ENCODE assay signal across 8 cellular contexts in the genomic region with DNA sequence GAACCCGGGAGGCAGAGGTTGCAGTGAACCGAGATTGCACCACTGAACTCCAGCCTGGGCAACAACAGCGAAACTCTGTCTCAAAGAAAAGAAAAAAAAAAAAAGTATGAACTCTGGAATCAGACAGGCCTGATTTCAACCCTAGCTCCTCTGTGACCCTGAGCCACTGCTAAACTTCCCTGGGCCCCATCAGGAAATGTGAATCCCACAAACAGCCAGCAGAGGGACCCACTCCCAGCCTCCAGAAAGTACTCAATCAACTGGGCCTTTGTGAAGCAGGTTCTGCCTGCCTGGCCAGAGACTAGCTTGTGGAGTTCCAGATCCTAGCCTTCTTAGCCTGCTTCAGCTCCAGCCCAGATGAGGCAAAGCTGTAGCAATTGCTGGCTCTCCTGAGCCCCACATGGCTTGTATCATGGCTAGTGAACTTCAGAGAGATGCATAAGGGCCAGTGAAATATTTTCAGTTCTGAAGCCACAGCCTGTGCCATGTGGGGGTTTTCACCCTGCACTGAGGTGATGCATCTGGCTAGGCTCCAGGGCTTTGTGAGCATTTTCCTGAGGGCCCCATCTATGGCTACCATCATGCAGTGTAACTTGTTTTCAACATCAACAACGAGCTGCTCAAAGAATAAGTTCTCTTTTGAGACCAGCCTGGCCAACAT. TPM values are rescaled to one million over a fixed set of nuclear protein-coding genes. Genes with fewer than 3 reads are reported as not detected.
DNase-seq lines count a peak whose midpoint lies in the region; ATAC-seq and TF ChIP-seq lines count a peak whose summit lies in the region.

No MANE protein-coding gene starts in this region.

- no peaks in the 10 kb centered on the region for H3K9me3 Mint-ChIP-seq in activated B cell treated with CpG ODN at 0.5 μM for 24 hours

- no peak overlapping the region for H3K4me3 Mint-ChIP-seq in activated B cell treated with CpG ODN at 0.5 μM for 24 hours

- H3K9me3 ChIP-seq in A673 (ENCODE audit: low read depth, low read length, poor library complexity, severe bottlenecking) (no peaks in the 10 kb centered on the region), lung (ENCODE audit: control insufficient read depth in 2 of 2, insufficient read depth in 1 of 2, low read length in 1 of 2) (peaks cover 0 to 2% of the 10 kb centered on the region in 2 donors)

- no peak overlapping the region for H3K27ac Mint-ChIP-seq in activated B cell treated with CpG ODN at 0.5 μM for 24 hours

- POLR2A ChIA-PET in A673 (lab: Charles Lee; ENCODE audit: low non-redundant PET): no interaction called here
- POLR2A ChIA-PET in activated B cell treated with CpG ODN at 0.5 μM for 24 hours (lab: Charles Lee): interaction anchor here (1.6 kb wide), 1 partner anchor 28 kb away, joined by 16 read pairs; a partner anchor contains a TSS

- H3K36me3 ChIP-seq in A673 (ENCODE audit: insufficient read depth, low read length, poor library complexity, severe bottlenecking) (no peaks in the 10 kb centered on the region), lung (ENCODE audit: control insufficient read depth in 2 of 2, insufficient read depth in 2 of 2, low read length in 2 of 2) (no peaks in the 10 kb centered on the region)

- peak; percentile 69 for TF ChIP-seq CTCF in A673 (conservative IDR thresholded peaks at IDR 0.05; ENCODE audit: low read depth, low read length)
- TF ChIP-seq CTCF in GM13976 (IDR thresholded peaks at IDR 0.05; ENCODE audit: borderline replicate concordance, control extremely low read depth, extremely low read depth, insufficient read depth, missing control alignments): peak; percentile 54
- no peak for TF ChIP-seq CTCF in activated B cell treated with CpG ODN at 0.5 μM for 24 hours (IDR thresholded peaks at IDR 0.05)
- peak; percentile 43 for TF ChIP-seq CTCF in lung (IDR thresholded peaks at IDR 0.05; ENCODE audit: control extremely low read depth, extremely low read depth)

- peak; percentile 64 for DNase-seq in A673 (ENCODE audit: low spot score)
- peak; percentile 32 for DNase-seq in GM13976 (ENCODE audit: low spot score)
- peak; percentile 36 for DNase-seq in NCI-H146 treated with DMSO at 0.1 percent for 48 hours (lab: John Stamatoyannopoulos, UW; ENCODE audit: unreplicated experiment)
- DNase-seq in activated B cell treated with CpG ODN at 0.5 μM for 24 hours: no peak
- peak; percentile 74 for DNase-seq in dermis blood vessel endothelial cell
- no peak for DNase-seq in lung (ENCODE audit: low spot score)
- DNase-seq in superior temporal gyrus (ENCODE audit: extremely low spot score): peak; percentile 64

- ATAC-seq in HG02840 (IDR thresholded peaks at IDR 0.05; ENCODE audit: low FRiP score, unreplicated experiment) (peak; percentile 70), activated B cell treated with CpG ODN at 0.5 μM for 24 hours (ENCODE audit: low read depth) (peak; percentile 95), lung (ENCODE audit: insufficient read depth, low FRiP score) (no peak)

- intact Hi-C loops in A673 (cut with micrococcal nuclease; ENCODE audit: unreplicated experiment): no loop called here
- intact Hi-C loops in activated B cell treated with CpG ODN at 0.5 μM for 24 hours (cut with micrococcal nuclease): loop anchor here (1.0 to 5.0 kb wide), 4 partner anchors 8 to 313 kb away; a partner anchor contains a TSS

- H3K27me3 ChIP-seq in A673 (replicated peaks; ENCODE audit: insufficient read depth, low read depth, low read length, poor library complexity) (no peaks in the 10 kb centered on the region), lung (ENCODE audit: control insufficient read depth, insufficient read depth) (peaks cover 3% of the 10 kb centered on the region)

- H3K4me1 Mint-ChIP-seq in activated B cell treated with CpG ODN at 0.5 μM for 24 hours: peaks cover 3% of the 10 kb centered on the region

- CTCF ChIA-PET in A673 (lab: Charles Lee) (no interaction called here), activated B cell treated with CpG ODN at 0.5 μM for 24 hours (lab: Charles Lee) (interaction anchor here (1.2 to 2.0 kb wide), 2 partner anchors 10 to 28 kb away, joined by 4 to 8 read pairs; a partner anchor contains a TSS)

- H3K27me3 Mint-ChIP-seq in activated B cell treated with CpG ODN at 0.5 μM for 24 hours: no peaks in the 10 kb centered on the region

- BruUV-seq in A673 (replicated peaks; lab: Mats Ljungman, UMichigan): no TSS peak

- H3K4me3 ChIP-seq in A673 (ENCODE audit: low read depth, low read length, poor library complexity, severe bottlenecking) (no peak overlapping the region), lung (no peak overlapping the region)

- WGBS in lung, 2 donors: 59 to 71% methylated on average over 3 to 4 of the region's 4 CpGs

- in situ Hi-C loops in GM13976 (cut with MboI; ENCODE audit: low sequenced_read_pairs, unreplicated experiment): loop anchor here (25.0 kb wide), 1 partner anchor 125 kb away; a partner anchor contains a TSS

- H3K27ac ChIP-seq in A673 (ENCODE audit: low read depth, low read length, poor library complexity, severe bottlenecking) (no peak overlapping the region), lung (ENCODE audit: low read depth in 1 of 2, low read length in 1 of 2) (no peak overlapping the region)

- no peaks in the 10 kb centered on the region for H3K36me3 Mint-ChIP-seq in activated B cell treated with CpG ODN at 0.5 μM for 24 hours (ENCODE audit: low read depth)

- H3K4me1 ChIP-seq in A673 (ENCODE audit: insufficient read depth, low read length, poor library complexity, severe bottlenecking) (no peaks in the 10 kb centered on the region), lung (ENCODE audit: control insufficient read depth in 2 of 2, insufficient read depth in 2 of 2, low read length in 2 of 2) (peaks cover 0 to 1% of the 10 kb centered on the region in 2 donors)

RNA-seq across cellular contexts. Expression of a gene that starts 7.2 kb away (rescaled TPM):
- total RNA-seq in A673 (2021) (42.0 and 50.7 TPM in 2 replicates), activated B cell treated with CpG ODN at 0.5 μM for 24 hours (88.4 and 99.1 TPM in 2 replicates), dermis blood vessel endothelial cell (26.4 and 36.1 TPM in 2 replicates), lung (100 to 1,000 TPM in 1 of 2 donors, 10 to 100 TPM in 1; 39.8 to 100 TPM)
- polyA plus RNA-seq in lung: 10 to 100 TPM; 32.0 to 58.6 TPM

RNA-seq across cellular contexts. Expression of a gene that starts 28.5 kb away (rescaled TPM):
- total RNA-seq in A673 (2021): 13.8 and 15.3 TPM in 2 replicates
- total RNA-seq in activated B cell treated with CpG ODN at 0.5 μM for 24 hours: 22.8 and 29.4 TPM in 2 replicates
- total RNA-seq in dermis blood vessel endothelial cell: 15.5 and 23.1 TPM in 2 replicates
- total RNA-seq in lung: 10 to 100 TPM; 11.5 to 19.3 TPM
- 10 to 100 TPM; 17.7 to 19.9 TPM for polyA plus RNA-seq in lung

RNA-seq across cellular contexts. Expression of a gene that starts 37.4 kb away (rescaled TPM):
- not detected in 2 replicates for total RNA-seq in A673 (2021)
- not detected in 2 replicates for total RNA-seq in activated B cell treated with CpG ODN at 0.5 μM for 24 hours
- total RNA-seq in dermis blood vessel endothelial cell: not detected in 2 replicates
- total RNA-seq in lung: not detected
- not detected for polyA plus RNA-seq in lung

Comparison
In these comparisons a context has a peak if more than half of its experiments do, and no peak if none do; other contexts are left out.
1. DNase-seq: peak in A673 (single experiment), GM13976 (single experiment), NCI-H146 treated with DMSO at 0.1 percent for 48 hours (single experiment), dermis blood vessel endothelial cell (single experiment) and superior temporal gyrus (single experiment); none in activated B cell treated with CpG ODN at 0.5 μM for 24 hours (single experiment) and lung (single experiment).